In the genomic region with DNA sequence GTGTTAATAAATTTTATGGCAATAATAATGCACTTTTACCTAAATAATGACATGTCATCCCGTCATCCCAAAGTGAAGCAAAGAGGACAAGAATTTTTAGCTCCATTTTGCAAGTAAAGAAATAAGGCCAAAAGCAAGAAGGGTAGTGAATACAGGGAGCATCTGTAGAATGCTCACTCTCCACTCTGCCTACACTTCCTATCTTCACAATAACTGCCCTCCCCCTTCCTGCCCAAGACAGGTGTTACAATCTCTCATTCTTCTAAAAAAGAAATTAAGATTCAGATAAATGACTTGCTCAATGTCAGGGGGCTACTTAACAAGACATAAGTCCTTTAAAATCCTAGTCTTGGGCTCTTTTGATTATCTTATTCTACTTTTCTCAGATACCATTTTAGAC, we compare ENCODE assay signal across 20 cellular contexts. TPM values are rescaled to one million over a fixed set of nuclear protein-coding genes. Genes with fewer than 3 reads are reported as not detected.
A peak's percentile ranks its signal among the peaks of the same experiment; 100 is the strongest.
DNase-seq lines count a peak whose midpoint lies in the region; ATAC-seq lines count a peak whose summit lies in the region.
"Had no signal": no experiment of that assay in that cellular context is flagged by ENCODE, and none has a peak within 500 bp of the region (broad histone marks: within the 10 kb centered on the region; RNA-seq: fewer than 3 reads in every experiment).

No MANE protein-coding gene starts in this region.

- peak; percentile 68 for ATAC-seq in GM18867 (IDR thresholded peaks at IDR 0.05; ENCODE audit: unreplicated experiment)
- peak; percentile 50 for ATAC-seq in HG03175 (IDR thresholded peaks at IDR 0.05; ENCODE audit: unreplicated experiment)
- ATAC-seq in activated T-helper 17 cell treated with anti-CD3 and anti-CD28 coated beads, Interleukin-2, amount 50 U/mL, for 72 hours (replicated peaks) = no peak
- ATAC-seq in stimulated activated effector memory CD8-positive, alpha-beta T cell treated with anti-CD3 and anti-CD28 coated beads, Interleukin-12 subunit alpha, Interleukin-12 subunit beta, amount 100 ng/mL, for 72 hours = no peak

- H3K27me3 Mint-ChIP-seq in activated T-helper 17 cell treated with anti-CD3 and anti-CD28 coated beads, Interleukin-2, amount 50 U/mL, for 72 hours = no peaks in the 10 kb centered on the region
- H3K27me3 Mint-ChIP-seq: activated naive CD8-positive, alpha-beta T cell had no signal

- H3K4ac ChIP-seq in mesendoderm (ENCODE audit: low read depth, low read length) = no peak overlapping the region

- peaks cover 24% of the 10 kb centered on the region for H3K36me3 ChIP-seq in BLaER1
- no peaks in the 10 kb centered on the region for H3K36me3 ChIP-seq in mesendoderm (ENCODE audit: control insufficient read depth, insufficient read depth, low read length)
- H3K36me3 ChIP-seq: sigmoid colon had no signal

- H4K5ac ChIP-seq in mesendoderm (ENCODE audit: low read length) = no peak overlapping the region

- peaks cover 51% of the 10 kb centered on the region for H3K36me3 Mint-ChIP-seq in activated T-helper 17 cell treated with anti-CD3 and anti-CD28 coated beads, Interleukin-2, amount 50 U/mL, for 72 hours (ENCODE audit: low read depth)
- H3K36me3 Mint-ChIP-seq in stimulated activated effector memory CD8-positive, alpha-beta T cell treated with anti-CD3 and anti-CD28 coated beads, Interleukin-12 subunit alpha, Interleukin-12 subunit beta, amount 100 ng/mL, for 72 hours = peaks cover 35% of the 10 kb centered on the region

- H3K23ac ChIP-seq in mesendoderm (ENCODE audit: low read length) = no peak overlapping the region

- no peak overlapping the region for H3K18ac ChIP-seq in mesendoderm (ENCODE audit: low read length)

- no peak overlapping the region for H4K8ac ChIP-seq in mesendoderm (ENCODE audit: low read depth, low read length)

- peaks cover 63% of the 10 kb centered on the region for H3K79me2 ChIP-seq in mesendoderm (ENCODE audit: control insufficient read depth, insufficient read depth, low read length)

- peaks cover 14% of the 10 kb centered on the region for H3K4me1 ChIP-seq in BLaER1
- no peaks in the 10 kb centered on the region for H3K4me1 ChIP-seq in mesendoderm (ENCODE audit: control insufficient read depth, low read depth, low read length)

- H3K9ac ChIP-seq in BLaER1 = no peak overlapping the region
- H3K9ac ChIP-seq in mesendoderm (ENCODE audit: low read length) = no peak overlapping the region

- H3K27ac ChIP-seq in BLaER1 (no peak overlapping the region), mesendoderm (ENCODE audit: low read depth, low read length) (no peak overlapping the region)
- H3K27ac ChIP-seq: sigmoid colon had no signal

- H3K79me1 ChIP-seq in mesendoderm (ENCODE audit: low read length) = no peaks in the 10 kb centered on the region

- H3K27ac Mint-ChIP-seq in activated T-helper 17 cell treated with anti-CD3 and anti-CD28 coated beads, Interleukin-2, amount 50 U/mL, for 72 hours = peak overlapping the region; percentile 30
- no peak overlapping the region for H3K27ac Mint-ChIP-seq in stimulated activated effector memory CD8-positive, alpha-beta T cell treated with anti-CD3 and anti-CD28 coated beads, Interleukin-12 subunit alpha, Interleukin-12 subunit beta, amount 100 ng/mL, for 72 hours
- H3K27ac Mint-ChIP-seq: activated naive CD8-positive, alpha-beta T cell had no signal

- no CpG with 5 or more reads among the region's 1 CpG for WGBS in mesendoderm (ENCODE audit: extremely low coverage, insufficient coverage, low lambda C conversion rate)

- H3K9me3 Mint-ChIP-seq in activated T-helper 17 cell treated with anti-CD3 and anti-CD28 coated beads, Interleukin-2, amount 50 U/mL, for 72 hours = no peaks in the 10 kb centered on the region
- no peaks in the 10 kb centered on the region for H3K9me3 Mint-ChIP-seq in stimulated activated effector memory CD8-positive, alpha-beta T cell treated with anti-CD3 and anti-CD28 coated beads, Interleukin-12 subunit alpha, Interleukin-12 subunit beta, amount 100 ng/mL, for 72 hours

- H2AK5ac ChIP-seq in mesendoderm (ENCODE audit: low read length) = no peak overlapping the region

- no peaks in the 10 kb centered on the region for H3K9me3 ChIP-seq in BLaER1
- H3K9me3 ChIP-seq: sigmoid colon had no signal

- H2BK15ac ChIP-seq in mesendoderm (replicated peaks; ENCODE audit: low read depth) = no peak overlapping the region

- H3K4me1 Mint-ChIP-seq in activated T-helper 17 cell treated with anti-CD3 and anti-CD28 coated beads, Interleukin-2, amount 50 U/mL, for 72 hours = peaks cover 25% of the 10 kb centered on the region
- peaks cover 29% of the 10 kb centered on the region for H3K4me1 Mint-ChIP-seq in stimulated activated effector memory CD8-positive, alpha-beta T cell treated with anti-CD3 and anti-CD28 coated beads, Interleukin-12 subunit alpha, Interleukin-12 subunit beta, amount 100 ng/mL, for 72 hours

- H3K4me2 ChIP-seq in BLaER1 (peak overlapping the region; percentile 18; the same call in 1 of the 2 replicates), mesendoderm (ENCODE audit: low read length) (no peak overlapping the region)

- H3K4me3 ChIP-seq in BLaER1 = no peak overlapping the region
- H3K4me3 ChIP-seq in mesendoderm (ENCODE audit: low read length) = no peak overlapping the region
- H3K4me3 ChIP-seq: sigmoid colon had no signal

- H2BK120ac ChIP-seq in mesendoderm (ENCODE audit: low read depth, low read length) = no peak overlapping the region

- H2BK5ac ChIP-seq in mesendoderm (ENCODE audit: low read length) = no peak overlapping the region

- H4K20me1 ChIP-seq in BLaER1 = peaks cover 72% of the 10 kb centered on the region

- peak overlapping the region; percentile 23 for H3K4me3 Mint-ChIP-seq in activated T-helper 17 cell treated with anti-CD3 and anti-CD28 coated beads, Interleukin-2, amount 50 U/mL, for 72 hours
- H3K4me3 Mint-ChIP-seq in stimulated activated effector memory CD8-positive, alpha-beta T cell treated with anti-CD3 and anti-CD28 coated beads, Interleukin-12 subunit alpha, Interleukin-12 subunit beta, amount 100 ng/mL, for 72 hours = no peak overlapping the region
- H3K4me3 Mint-ChIP-seq: activated naive CD8-positive, alpha-beta T cell had no signal

- H3K27me3 ChIP-seq in BLaER1 (no peaks in the 10 kb centered on the region), mesendoderm (ENCODE audit: insufficient read depth, low read length, poor library complexity) (no peaks in the 10 kb centered on the region)
- H3K27me3 ChIP-seq: sigmoid colon had no signal

- H3K56ac ChIP-seq in mesendoderm (ENCODE audit: low read length) = no peak overlapping the region

- DNase-seq in OCI-M1 (lab: John Stamatoyannopoulos, UW) (no peak), mesendoderm (no peak), GF-D8 (lab: John Stamatoyannopoulos, UW) (no peak)
- no peak for DNase-seq in stimulated activated effector memory CD8-positive, alpha-beta T cell treated with anti-CD3 and anti-CD28 coated beads, Interleukin-12 subunit alpha, Interleukin-12 subunit beta, amount 100 ng/mL, for 72 hours (ENCODE audit: low spot score in 2 of 2)
- DNase-seq: activated CD4-positive, CD25-positive, alpha-beta regulatory T cell treated with anti-CD3 and anti-CD28 coated beads, Interleukin-2, amount 50 U/mL, for 72 hours; activated CD8-positive, alpha-beta memory T cell treated with anti-CD3 and anti-CD28 coated beads, Interleukin-2, amount 50 U/mL, for 4 hours; AML-193; DMS 273 treated with DMSO at 0.1 percent for 48 hours; effector CD4-positive, alpha-beta T cell; hippocampal formation; kidney glomerular epithelial cell; NCI-H1930; NCI-H748 treated with DMSO at 0.1 percent for 48 hours; sigmoid colon; stimulated activated CD4-positive, alpha-beta T cell treated with anti-CD3 and anti-CD28 coated beads, Interleukin-2, amount 100 ng/mL, for 24 hours had no signal

RNA-seq across cellular contexts. Expression of gene RDX, which starts 8.9 kb away (rescaled TPM):
- total RNA-seq in activated T-helper 17 cell treated with anti-CD3 and anti-CD28 coated beads, Interleukin-2, amount 50 U/mL, for 72 hours = 10 to 100 TPM; 83.2 to 95.6 TPM
- 93.2 TPM for polyA plus RNA-seq in mesendoderm (2013, experiment 1 of 2)
- 91.8 TPM for polyA plus RNA-seq in mesendoderm (2013, experiment 2 of 2)

Comparison
In these comparisons a context has a peak if more than half of its experiments do, and no peak if none do; other contexts are left out.
1. ATAC-seq: peak in GM18867 (single experiment) and HG03175 (single experiment); none in activated T-helper 17 cell treated with anti-CD3 and anti-CD28 coated beads, Interleukin-2, amount 50 U/mL, for 72 hours (single experiment) and stimulated activated effector memory CD8-positive, alpha-beta T cell treated with anti-CD3 and anti-CD28 coated beads, Interleukin-12 subunit alpha, Interleukin-12 subunit beta, amount 100 ng/mL, for 72 hours (single experiment).